ENCODE assay signal across 19 cellular contexts in genomic region chr16:85113168-85113733, GRCh38. TPM values are rescaled to one million over a fixed set of nuclear protein-coding genes. Genes with fewer than 3 reads are reported as not detected.
DNase-seq lines count a peak whose midpoint lies in the region; ATAC-seq and TF ChIP-seq lines count a peak whose summit lies in the region.
"Had no signal": no experiment of that assay in that cellular context is flagged by ENCODE, and none has a peak within 500 bp of the region (broad histone marks: within the 10 kb centered on the region; RNA-seq: fewer than 3 reads in every experiment).

No MANE protein-coding gene starts in this region.

- WGBS in IMR-90 (ENCODE audit: extremely low coverage in 2 of 2, insufficient read length in 1 of 2), 2 experiments: 93% methylated on average over 6 of the region's 14 CpGs; no CpG with 5 or more reads in 1 of the 2 experiments
- 91 to 95% methylated on average over 8 to 14 of the region's 14 CpGs for WGBS in endodermal cell (ENCODE audit: insufficient coverage in 1 of 2, insufficient read length in 1 of 2), 2 experiments
- WGBS in suprapubic skin: 83% methylated on average over 13 of the region's 14 CpGs

- H3K36me3 ChIP-seq in BLaER1 treated with 17β-estradiol and CSF1 and Interleukin-3, amounts not matched to agents 10 nM and 100 nM: no peaks in the 10 kb centered on the region
- H3K36me3 ChIP-seq in IMR-90 (ENCODE audit: control insufficient read depth, insufficient read depth, low read length): no peaks in the 10 kb centered on the region
- no peaks in the 10 kb centered on the region for H3K36me3 ChIP-seq in endodermal cell (ENCODE audit: control insufficient read depth, insufficient read depth, low read length)
- no peaks in the 10 kb centered on the region for H3K36me3 ChIP-seq in neural progenitor cell
- H3K36me3 ChIP-seq in suprapubic skin: no peaks in the 10 kb centered on the region
- H3K36me3 ChIP-seq: Peyer's patch, SJCRH30 had no signal

- H4K8ac ChIP-seq in IMR-90 (ENCODE audit: low read depth in 2 of 2, low read length in 2 of 2): no peak overlapping the region

- no peaks in the 10 kb centered on the region for H3K9me3 Mint-ChIP-seq in endodermal cell
- no peaks in the 10 kb centered on the region for H3K9me3 Mint-ChIP-seq in neural progenitor cell

- peak overlapping the region in 10 of 11 experiments; percentile 15 to 81 (median 70); a peak in 19 of 22 replicates for H3K4me2 ChIP-seq in BLaER1 treated with 17β-estradiol and CSF1 and Interleukin-3, amounts not matched to agents 10 nM and 100 nM
- H3K4me2 ChIP-seq in IMR-90 (ENCODE audit: low read depth, low read length) (no peak overlapping the region), neural progenitor cell (no peak overlapping the region)

- H3K23ac ChIP-seq in IMR-90 (ENCODE audit: low read depth, low read length): no peak overlapping the region

- peaks cover 12% of the 10 kb centered on the region for H3F3A ChIP-seq in neural progenitor cell (ENCODE audit: low read depth)

- BruUV-seq in IMR-90 (replicated peaks; lab: Mats Ljungman, UMichigan): no TSS peak

- no peak overlapping the region for H2AFZ ChIP-seq in IMR-90 (replicated peaks; ENCODE audit: low read length, poor library complexity)
- no peak overlapping the region for H2AFZ ChIP-seq in neural progenitor cell (replicated peaks)

- H3K4ac ChIP-seq in IMR-90 (ENCODE audit: low read depth, low read length): no peak overlapping the region

- peaks cover 0 to 5% (median 0%) of the 10 kb centered on the region in 11 experiments; a peak in 3 of 22 replicates for H3K9me3 ChIP-seq in BLaER1 treated with 17β-estradiol and CSF1 and Interleukin-3, amounts not matched to agents 10 nM and 100 nM (replicated peaks in 1 of 11)
- no peaks in the 10 kb centered on the region for H3K9me3 ChIP-seq in IMR-90 (ENCODE audit: control insufficient read depth, insufficient read depth, low read length)
- H3K9me3 ChIP-seq in endodermal cell (ENCODE audit: control insufficient read depth, low read length): peaks cover 5% of the 10 kb centered on the region
- no peaks in the 10 kb centered on the region for H3K9me3 ChIP-seq in neural progenitor cell (ENCODE audit: low read depth)
- no peaks in the 10 kb centered on the region for H3K9me3 ChIP-seq in suprapubic skin
- H3K9me3 ChIP-seq: Peyer's patch, SJCRH30 had no signal

- TF ChIP-seq CTCF in IMR-90 (conservative IDR thresholded peaks at IDR 0.05; ENCODE audit: low read depth, low read length) (no peak), endodermal cell (conservative IDR thresholded peaks at IDR 0.05) (no peak), neural progenitor cell (IDR thresholded peaks at IDR 0.05) (no peak), suprapubic skin (IDR thresholded peaks at IDR 0.05) (no peak)

- H2BK20ac ChIP-seq in IMR-90 (ENCODE audit: low read depth, low read length): no peak overlapping the region

- H3K4me3 ChIP-seq in BLaER1 treated with 17β-estradiol and CSF1 and Interleukin-3, amounts not matched to agents 10 nM and 100 nM: no peak overlapping the region
- H3K4me3 ChIP-seq in IMR-90 (ENCODE audit: insufficient read depth, low read depth, low read length) (no peak overlapping the region), endodermal cell (ENCODE audit: low read length) (no peak overlapping the region), neural progenitor cell (no peak overlapping the region), suprapubic skin (no peak overlapping the region)
- H3K4me3 ChIP-seq: Peyer's patch had no signal

- H3K4me1 ChIP-seq in BLaER1 treated with 17β-estradiol and CSF1 and Interleukin-3, amounts not matched to agents 10 nM and 100 nM: peaks cover 13 to 60% (median 51%) of the 10 kb centered on the region in 10 experiments
- H3K4me1 ChIP-seq in IMR-90 (ENCODE audit: control insufficient read depth, insufficient read depth, low read length): no peaks in the 10 kb centered on the region; the same call in 1 of the 2 replicates
- peaks cover 6% of the 10 kb centered on the region for H3K4me1 ChIP-seq in endodermal cell (ENCODE audit: control insufficient read depth, insufficient read depth, low read length)
- H3K4me1 ChIP-seq in neural progenitor cell: peaks cover 14% of the 10 kb centered on the region
- peaks cover 10% of the 10 kb centered on the region for H3K4me1 ChIP-seq in suprapubic skin

- H3K27me3 ChIP-seq in BLaER1 treated with 17β-estradiol and CSF1 and Interleukin-3, amounts not matched to agents 10 nM and 100 nM: no peaks in the 10 kb centered on the region
- H3K27me3 ChIP-seq in IMR-90 (ENCODE audit: control insufficient read depth, insufficient read depth, low read length) (no peaks in the 10 kb centered on the region), endodermal cell (ENCODE audit: control insufficient read depth, insufficient read depth, low read length, poor library complexity, severe bottlenecking) (no peaks in the 10 kb centered on the region), neural progenitor cell (no peaks in the 10 kb centered on the region), suprapubic skin (no peaks in the 10 kb centered on the region)
- H3K27me3 ChIP-seq: Peyer's patch, SJCRH30 had no signal

- TF ChIP-seq POLR2A in IMR-90 (IDR thresholded peaks at IDR 0.05; ENCODE audit: low read depth, low read length): no peak
- TF ChIP-seq POLR2A in suprapubic skin (IDR thresholded peaks at IDR 0.05): no peak

- TF ChIP-seq RAD21 in IMR-90 (IDR thresholded peaks at IDR 0.05; ENCODE audit: low read length): no peak

- no peak overlapping the region for H3K27ac ChIP-seq in BLaER1 treated with 17β-estradiol and CSF1 and Interleukin-3, amounts not matched to agents 10 nM and 100 nM
- H3K27ac ChIP-seq in IMR-90 (ENCODE audit: insufficient read depth, low read length) (no peak overlapping the region), endodermal cell (ENCODE audit: low read depth, low read length) (no peak overlapping the region), neural progenitor cell (no peak overlapping the region), suprapubic skin (no peak overlapping the region)
- H3K27ac ChIP-seq: Peyer's patch, SJCRH30 had no signal

- no peak overlapping the region for H3K56ac ChIP-seq in IMR-90 (ENCODE audit: extremely low read depth, insufficient read depth, low read length)

- H4K20me1 ChIP-seq in BLaER1 treated with 17β-estradiol and CSF1 and Interleukin-3, amounts not matched to agents 10 nM and 100 nM: no peaks in the 10 kb centered on the region
- H4K20me1 ChIP-seq in IMR-90 (ENCODE audit: insufficient read depth, low read length) (peaks cover 5% of the 10 kb centered on the region), neural progenitor cell (ENCODE audit: low read depth) (no peaks in the 10 kb centered on the region)

- H3K27ac Mint-ChIP-seq in endodermal cell (no peak overlapping the region), neural progenitor cell (peak overlapping the region; percentile 29)

- H4K5ac ChIP-seq in IMR-90 (ENCODE audit: low read depth, low read length): no peak overlapping the region

- H3K27me3 Mint-ChIP-seq in endodermal cell (ENCODE audit: insufficient read depth) (no peaks in the 10 kb centered on the region), neural progenitor cell (ENCODE audit: insufficient read depth, low read depth) (peaks cover 21% of the 10 kb centered on the region)

- no peak for DNase-seq in IMR-90
- DNase-seq in endodermal cell: peak; percentile 53
- DNase-seq in neural progenitor cell (ENCODE audit: low spot score): no peak
- no peak for DNase-seq in DMS 273 treated with DMSO at 0.1 percent for 48 hours (lab: John Stamatoyannopoulos, UW)
- DNase-seq in suprapubic skin (ENCODE audit: low spot score in 2 of 2): no peak
- DNase-seq in dedifferentiated amniotic fluid mesenchymal stem cell (ENCODE audit: extremely low spot score): no peak
- DNase-seq: EL, GF-D8, H7, Kasumi-1, NCI-H1694, NCI-H2081, NCI-H2171, NCI-H345, NCI-H526, Peyer's patch, SJCRH30 had no signal

- intact Hi-C loops in IMR-90 (cut with micrococcal nuclease): no loop called here

- no peak overlapping the region for H2BK5ac ChIP-seq in IMR-90 (ENCODE audit: low read depth, low read length, poor library complexity, severe bottlenecking)

- H2BK15ac ChIP-seq in IMR-90 (ENCODE audit: low read depth, low read length): no peak overlapping the region

- ATAC-seq in IMR-90 (ENCODE audit: low read depth): no peak

- POLR2A ChIA-PET in IMR-90 (lab: Charles Lee; ENCODE audit: unreplicated experiment): no interaction called here

- in situ Hi-C loops in IMR-90 (cut with MboI; ENCODE audit: low sequenced_read_pairs): loop anchor here (10.0 kb wide), 1 partner anchor 502 kb away; the partner anchor contains the start of gene GSE1

- no peaks in the 10 kb centered on the region for H3K9me1 ChIP-seq in IMR-90 (ENCODE audit: insufficient read depth, low read length)

- H3K14ac ChIP-seq in IMR-90 (replicated peaks; ENCODE audit: low read depth, low read length): no peak overlapping the region

- no peak overlapping the region for H4K91ac ChIP-seq in IMR-90 (ENCODE audit: insufficient read depth, low read depth, low read length)

- no peak overlapping the region for H2BK120ac ChIP-seq in IMR-90 (ENCODE audit: low read depth, low read length)

- H3K36me3 Mint-ChIP-seq in endodermal cell (ENCODE audit: low read depth): no peaks in the 10 kb centered on the region
- H3K36me3 Mint-ChIP-seq in neural progenitor cell: no peaks in the 10 kb centered on the region

- H2AK9ac ChIP-seq in IMR-90 (replicated peaks; ENCODE audit: low read depth, low read length, poor library complexity): no peak overlapping the region

- no peak overlapping the region for H3K18ac ChIP-seq in IMR-90 (ENCODE audit: low read depth, low read length)

- no peaks in the 10 kb centered on the region for H3K79me1 ChIP-seq in IMR-90 (ENCODE audit: low read depth in 1 of 2, low read length in 2 of 2)

- H3K4me3 Mint-ChIP-seq in endodermal cell (no peak overlapping the region), neural progenitor cell (peak overlapping the region; percentile 54)

- no peaks in the 10 kb centered on the region for H3K79me2 ChIP-seq in neural progenitor cell (ENCODE audit: low read depth)

- dilution Hi-C loops in IMR-90 (cut with HindIII; ENCODE audit: low sequenced_read_pairs, unreplicated experiment): no loop called here

- H2AK5ac ChIP-seq in IMR-90 (ENCODE audit: low read depth, low read length): peak overlapping the region; percentile 47; the same call in 1 of the 2 replicates

- peak overlapping the region in 4 of 11 experiments; percentile 4 to 38 (median 30); a peak in 2 of 22 replicates for H3K9ac ChIP-seq in BLaER1 treated with 17β-estradiol and CSF1 and Interleukin-3, amounts not matched to agents 10 nM and 100 nM
- H3K9ac ChIP-seq in IMR-90 (ENCODE audit: low read depth, low read length) (no peak overlapping the region), endodermal cell (ENCODE audit: extremely low read depth, low read length, poor library complexity, severe bottlenecking) (no peak overlapping the region), neural progenitor cell (no peak overlapping the region)

- H3K4me1 Mint-ChIP-seq in endodermal cell (peaks cover 12% of the 10 kb centered on the region), neural progenitor cell (peaks cover 42% of the 10 kb centered on the region)

- CTCF ChIA-PET in IMR-90 (lab: Yijun Ruan, JAX): interaction anchor here (0.9 to 1.0 kb wide), 2 partner anchors 61 to 174 kb away, joined by 3 to 4 read pairs; no protein-coding TSS in a partner anchor

- TF ChIP-seq EP300 in suprapubic skin (IDR thresholded peaks at IDR 0.05): no peak

RNA-seq across cellular contexts. Expression of gene CIBAR2, which starts 1.0 kb away (rescaled TPM):
- total RNA-seq in IMR-90 (2012; rRNA removed) (0.18 TPM in 1 of 2 replicates, not detected in the other), endodermal cell (not detected), neural progenitor cell (ENCODE audit: low replicate concordance) (0.43 TPM in 1 of 2 replicates, not detected in the other), suprapubic skin (not detected)
- 0.16 and 0.24 TPM in 2 replicates for polyA plus RNA-seq in IMR-90 (2012; rRNA removed)
- polyA plus RNA-seq in IMR-90 (2012; cell fraction: cytosol; rRNA removed): not detected in 2 replicates
- polyA plus RNA-seq in IMR-90 (2012; cell fraction: nucleus; rRNA removed; ENCODE audit: low replicate concordance): 2.0 and 3.7 TPM in 2 replicates
- 0.25 TPM for polyA plus RNA-seq in endodermal cell (2013, experiment 1 of 2)
- not detected for polyA plus RNA-seq in endodermal cell (2013, experiment 2 of 2)
- total RNA-seq: H7, MCF 10A, Peyer's patch had no signal

Comparison
In these comparisons a context has a peak if more than half of its experiments do, and no peak if none do; other contexts are left out.
1. H3K4me2 ChIP-seq: peak in BLaER1 treated with 17β-estradiol and CSF1 and Interleukin-3, amounts not matched to agents 10 nM and 100 nM (10 of 11); none in IMR-90 (single experiment) and neural progenitor cell (single experiment).